ENCODE assay signal across 1 cellular context in genomic region chr7:16891338-16891737, GRCh38.
TF ChIP-seq lines count a peak whose summit lies in the region.

No MANE protein-coding gene starts in this region.

TF ChIP-seq in HepG2, 621 proteins besides CTCF, POLR2A, EP300 and RAD21 (continued from another document and continues in another):
- TF ChIP-seq, protein P1, sequence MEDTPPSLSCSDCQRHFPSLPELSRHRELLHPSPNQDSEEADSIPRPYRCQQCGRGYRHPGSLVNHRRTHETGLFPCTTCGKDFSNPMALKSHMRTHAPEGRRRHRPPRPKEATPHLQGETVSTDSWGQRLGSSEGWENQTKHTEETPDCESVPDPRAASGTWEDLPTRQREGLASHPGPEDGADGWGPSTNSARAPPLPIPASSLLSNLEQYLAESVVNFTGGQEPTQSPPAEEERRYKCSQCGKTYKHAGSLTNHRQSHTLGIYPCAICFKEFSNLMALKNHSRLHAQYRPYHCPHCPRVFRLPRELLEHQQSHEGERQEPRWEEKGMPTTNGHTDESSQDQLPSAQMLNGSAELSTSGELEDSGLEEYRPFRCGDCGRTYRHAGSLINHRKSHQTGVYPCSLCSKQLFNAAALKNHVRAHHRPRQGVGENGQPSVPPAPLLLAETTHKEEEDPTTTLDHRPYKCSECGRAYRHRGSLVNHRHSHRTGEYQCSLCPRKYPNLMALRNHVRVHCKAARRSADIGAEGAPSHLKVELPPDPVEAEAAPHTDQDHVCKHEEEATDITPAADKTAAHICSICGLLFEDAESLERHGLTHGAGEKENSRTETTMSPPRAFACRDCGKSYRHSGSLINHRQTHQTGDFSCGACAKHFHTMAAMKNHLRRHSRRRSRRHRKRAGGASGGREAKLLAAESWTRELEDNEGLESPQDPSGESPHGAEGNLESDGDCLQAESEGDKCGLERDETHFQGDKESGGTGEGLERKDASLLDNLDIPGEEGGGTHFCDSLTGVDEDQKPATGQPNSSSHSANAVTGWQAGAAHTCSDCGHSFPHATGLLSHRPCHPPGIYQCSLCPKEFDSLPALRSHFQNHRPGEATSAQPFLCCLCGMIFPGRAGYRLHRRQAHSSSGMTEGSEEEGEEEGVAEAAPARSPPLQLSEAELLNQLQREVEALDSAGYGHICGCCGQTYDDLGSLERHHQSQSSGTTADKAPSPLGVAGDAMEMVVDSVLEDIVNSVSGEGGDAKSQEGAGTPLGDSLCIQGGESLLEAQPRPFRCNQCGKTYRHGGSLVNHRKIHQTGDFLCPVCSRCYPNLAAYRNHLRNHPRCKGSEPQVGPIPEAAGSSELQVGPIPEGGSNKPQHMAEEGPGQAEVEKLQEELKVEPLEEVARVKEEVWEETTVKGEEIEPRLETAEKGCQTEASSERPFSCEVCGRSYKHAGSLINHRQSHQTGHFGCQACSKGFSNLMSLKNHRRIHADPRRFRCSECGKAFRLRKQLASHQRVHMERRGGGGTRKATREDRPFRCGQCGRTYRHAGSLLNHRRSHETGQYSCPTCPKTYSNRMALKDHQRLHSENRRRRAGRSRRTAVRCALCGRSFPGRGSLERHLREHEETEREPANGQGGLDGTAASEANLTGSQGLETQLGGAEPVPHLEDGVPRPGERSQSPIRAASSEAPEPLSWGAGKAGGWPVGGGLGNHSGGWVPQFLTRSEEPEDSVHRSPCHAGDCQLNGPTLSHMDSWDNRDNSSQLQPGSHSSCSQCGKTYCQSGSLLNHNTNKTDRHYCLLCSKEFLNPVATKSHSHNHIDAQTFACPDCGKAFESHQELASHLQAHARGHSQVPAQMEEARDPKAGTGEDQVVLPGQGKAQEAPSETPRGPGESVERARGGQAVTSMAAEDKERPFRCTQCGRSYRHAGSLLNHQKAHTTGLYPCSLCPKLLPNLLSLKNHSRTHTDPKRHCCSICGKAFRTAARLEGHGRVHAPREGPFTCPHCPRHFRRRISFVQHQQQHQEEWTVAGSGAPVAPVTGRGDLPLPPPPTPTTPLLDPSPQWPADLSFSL (CRISPR knock-in tag; IDR thresholded peaks at IDR 0.05): no peak
- TF ChIP-seq HBP1 (CRISPR knock-in tag; IDR thresholded peaks at IDR 0.05; ENCODE audit: low read depth): no peak
- no peak for TF ChIP-seq TRIM24 (CRISPR knock-in tag; IDR thresholded peaks at IDR 0.05)
- TF ChIP-seq TGIF2 (CRISPR knock-in tag; IDR thresholded peaks at IDR 0.05): no peak
- no peak for TF ChIP-seq NCOA1 (CRISPR knock-in tag; IDR thresholded peaks at IDR 0.05)
- no peak for TF ChIP-seq ZNF546 (CRISPR knock-in tag; conservative IDR thresholded peaks at IDR 0.05)
- TF ChIP-seq ZNF674 (CRISPR knock-in tag; IDR thresholded peaks at IDR 0.05; ENCODE audit: low read depth): no peak
- no peak for TF ChIP-seq POLR2AphosphoS2 (IDR thresholded peaks at IDR 0.05; ENCODE audit: low read depth, low read length)
- TF ChIP-seq ATF6 (CRISPR knock-in tag; conservative IDR thresholded peaks at IDR 0.05): no peak
- no peak for TF ChIP-seq ZNF33A (CRISPR knock-in tag; IDR thresholded peaks at IDR 0.05; ENCODE audit: borderline replicate concordance)
- no peak for TF ChIP-seq RXRB (CRISPR knock-in tag; IDR thresholded peaks at IDR 0.05; ENCODE audit: borderline replicate concordance)
- TF ChIP-seq HCFC1 (IDR thresholded peaks at IDR 0.05; ENCODE audit: low read depth, low read length): no peak
- TF ChIP-seq SNAI1 (CRISPR knock-in tag; IDR thresholded peaks at IDR 0.05; ENCODE audit: borderline replicate concordance): no peak
- TF ChIP-seq HOXA7 (CRISPR knock-in tag; IDR thresholded peaks at IDR 0.05): no peak
- no peak for TF ChIP-seq RXRA (CRISPR knock-in tag; IDR thresholded peaks at IDR 0.05)
- TF ChIP-seq ELF3 (CRISPR knock-in tag; IDR thresholded peaks at IDR 0.05): 0 out of 2 replicates have a peak, but pooled peaks have one; percentile 20
- no peak for TF ChIP-seq ZBTB2 (CRISPR knock-in tag; IDR thresholded peaks at IDR 0.05; ENCODE audit: low read depth)
- TF ChIP-seq ZNF225 (CRISPR knock-in tag; IDR thresholded peaks at IDR 0.05): no peak
- TF ChIP-seq SMC3 (IDR thresholded peaks at IDR 0.05; ENCODE audit: low read length): peak; percentile 90
- TF ChIP-seq CBX5 (CRISPR knock-in tag; IDR thresholded peaks at IDR 0.05; ENCODE audit: borderline replicate concordance): no peak
- TF ChIP-seq KLF9 (CRISPR knock-in tag; IDR thresholded peaks at IDR 0.05; ENCODE audit: low read depth): no peak
- TF ChIP-seq, protein P2, sequence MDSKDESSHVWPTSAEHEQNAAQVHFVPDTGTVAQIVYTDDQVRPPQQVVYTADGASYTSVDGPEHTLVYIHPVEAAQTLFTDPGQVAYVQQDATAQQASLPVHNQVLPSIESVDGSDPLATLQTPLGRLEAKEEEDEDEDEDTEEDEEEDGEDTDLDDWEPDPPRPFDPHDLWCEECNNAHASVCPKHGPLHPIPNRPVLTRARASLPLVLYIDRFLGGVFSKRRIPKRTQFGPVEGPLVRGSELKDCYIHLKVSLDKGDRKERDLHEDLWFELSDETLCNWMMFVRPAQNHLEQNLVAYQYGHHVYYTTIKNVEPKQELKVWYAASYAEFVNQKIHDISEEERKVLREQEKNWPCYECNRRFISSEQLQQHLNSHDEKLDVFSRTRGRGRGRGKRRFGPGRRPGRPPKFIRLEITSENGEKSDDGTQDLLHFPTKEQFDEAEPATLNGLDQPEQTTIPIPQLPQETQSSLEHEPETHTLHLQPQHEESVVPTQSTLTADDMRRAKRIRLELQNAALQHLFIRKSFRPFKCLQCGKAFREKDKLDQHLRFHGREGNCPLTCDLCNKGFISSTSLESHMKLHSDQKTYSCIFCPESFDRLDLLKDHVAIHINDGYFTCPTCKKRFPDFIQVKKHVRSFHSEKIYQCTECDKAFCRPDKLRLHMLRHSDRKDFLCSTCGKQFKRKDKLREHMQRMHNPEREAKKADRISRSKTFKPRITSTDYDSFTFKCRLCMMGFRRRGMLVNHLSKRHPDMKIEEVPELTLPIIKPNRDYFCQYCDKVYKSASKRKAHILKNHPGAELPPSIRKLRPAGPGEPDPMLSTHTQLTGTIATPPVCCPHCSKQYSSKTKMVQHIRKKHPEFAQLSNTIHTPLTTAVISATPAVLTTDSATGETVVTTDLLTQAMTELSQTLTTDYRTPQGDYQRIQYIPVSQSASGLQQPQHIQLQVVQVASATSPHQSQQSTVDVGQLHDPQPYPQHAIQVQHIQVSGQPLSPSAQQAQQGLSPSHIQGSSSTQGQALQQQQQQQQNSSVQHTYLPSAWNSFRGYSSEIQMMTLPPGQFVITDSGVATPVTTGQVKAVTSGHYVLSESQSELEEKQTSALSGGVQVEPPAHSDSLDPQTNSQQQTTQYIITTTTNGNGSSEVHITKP (CRISPR knock-in tag; IDR thresholded peaks at IDR 0.05; ENCODE audit: low read depth): no peak
- no peak for TF ChIP-seq ZNF788 (CRISPR knock-in tag; IDR thresholded peaks at IDR 0.05; ENCODE audit: borderline replicate concordance)
- TF ChIP-seq, protein P3, sequence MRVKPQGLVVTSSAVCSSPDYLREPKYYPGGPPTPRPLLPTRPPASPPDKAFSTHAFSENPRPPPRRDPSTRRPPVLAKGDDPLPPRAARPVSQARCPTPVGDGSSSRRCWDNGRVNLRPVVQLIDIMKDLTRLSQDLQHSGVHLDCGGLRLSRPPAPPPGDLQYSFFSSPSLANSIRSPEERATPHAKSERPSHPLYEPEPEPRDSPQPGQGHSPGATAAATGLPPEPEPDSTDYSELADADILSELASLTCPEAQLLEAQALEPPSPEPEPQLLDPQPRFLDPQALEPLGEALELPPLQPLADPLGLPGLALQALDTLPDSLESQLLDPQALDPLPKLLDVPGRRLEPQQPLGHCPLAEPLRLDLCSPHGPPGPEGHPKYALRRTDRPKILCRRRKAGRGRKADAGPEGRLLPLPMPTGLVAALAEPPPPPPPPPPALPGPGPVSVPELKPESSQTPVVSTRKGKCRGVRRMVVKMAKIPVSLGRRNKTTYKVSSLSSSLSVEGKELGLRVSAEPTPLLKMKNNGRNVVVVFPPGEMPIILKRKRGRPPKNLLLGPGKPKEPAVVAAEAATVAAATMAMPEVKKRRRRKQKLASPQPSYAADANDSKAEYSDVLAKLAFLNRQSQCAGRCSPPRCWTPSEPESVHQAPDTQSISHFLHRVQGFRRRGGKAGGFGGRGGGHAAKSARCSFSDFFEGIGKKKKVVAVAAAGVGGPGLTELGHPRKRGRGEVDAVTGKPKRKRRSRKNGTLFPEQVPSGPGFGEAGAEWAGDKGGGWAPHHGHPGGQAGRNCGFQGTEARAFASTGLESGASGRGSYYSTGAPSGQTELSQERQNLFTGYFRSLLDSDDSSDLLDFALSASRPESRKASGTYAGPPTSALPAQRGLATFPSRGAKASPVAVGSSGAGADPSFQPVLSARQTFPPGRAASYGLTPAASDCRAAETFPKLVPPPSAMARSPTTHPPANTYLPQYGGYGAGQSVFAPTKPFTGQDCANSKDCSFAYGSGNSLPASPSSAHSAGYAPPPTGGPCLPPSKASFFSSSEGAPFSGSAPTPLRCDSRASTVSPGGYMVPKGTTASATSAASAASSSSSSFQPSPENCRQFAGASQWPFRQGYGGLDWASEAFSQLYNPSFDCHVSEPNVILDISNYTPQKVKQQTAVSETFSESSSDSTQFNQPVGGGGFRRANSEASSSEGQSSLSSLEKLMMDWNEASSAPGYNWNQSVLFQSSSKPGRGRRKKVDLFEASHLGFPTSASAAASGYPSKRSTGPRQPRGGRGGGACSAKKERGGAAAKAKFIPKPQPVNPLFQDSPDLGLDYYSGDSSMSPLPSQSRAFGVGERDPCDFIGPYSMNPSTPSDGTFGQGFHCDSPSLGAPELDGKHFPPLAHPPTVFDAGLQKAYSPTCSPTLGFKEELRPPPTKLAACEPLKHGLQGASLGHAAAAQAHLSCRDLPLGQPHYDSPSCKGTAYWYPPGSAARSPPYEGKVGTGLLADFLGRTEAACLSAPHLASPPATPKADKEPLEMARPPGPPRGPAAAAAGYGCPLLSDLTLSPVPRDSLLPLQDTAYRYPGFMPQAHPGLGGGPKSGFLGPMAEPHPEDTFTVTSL (CRISPR knock-in tag; IDR thresholded peaks at IDR 0.05; ENCODE audit: borderline replicate concordance): no peak
- TF ChIP-seq TCF7 (IDR thresholded peaks at IDR 0.05; ENCODE audit: low read depth): no peak
- no peak for TF ChIP-seq CREB1 (IDR thresholded peaks at IDR 0.05)
- no peak for TF ChIP-seq CREB1 (CRISPR knock-in tag; IDR thresholded peaks at IDR 0.05)
- TF ChIP-seq, protein P4, sequence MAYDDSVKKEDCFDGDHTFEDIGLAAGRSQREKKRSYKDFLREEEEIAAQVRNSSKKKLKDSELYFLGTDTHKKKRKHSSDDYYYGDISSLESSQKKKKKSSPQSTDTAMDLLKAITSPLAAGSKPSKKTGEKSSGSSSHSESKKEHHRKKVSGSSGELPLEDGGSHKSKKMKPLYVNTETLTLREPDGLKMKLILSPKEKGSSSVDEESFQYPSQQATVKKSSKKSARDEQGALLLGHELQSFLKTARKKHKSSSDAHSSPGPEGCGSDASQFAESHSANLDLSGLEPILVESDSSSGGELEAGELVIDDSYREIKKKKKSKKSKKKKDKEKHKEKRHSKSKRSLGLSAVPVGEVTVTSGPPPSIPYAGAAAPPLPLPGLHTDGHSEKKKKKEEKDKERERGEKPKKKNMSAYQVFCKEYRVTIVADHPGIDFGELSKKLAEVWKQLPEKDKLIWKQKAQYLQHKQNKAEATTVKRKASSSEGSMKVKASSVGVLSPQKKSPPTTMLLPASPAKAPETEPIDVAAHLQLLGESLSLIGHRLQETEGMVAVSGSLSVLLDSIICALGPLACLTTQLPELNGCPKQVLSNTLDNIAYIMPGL (CRISPR knock-in tag; IDR thresholded peaks at IDR 0.05; ENCODE audit: borderline replicate concordance in 1 of 2, low read depth in 1 of 2): no peak
- 0 out of 2 replicates have a peak, but pooled peaks have one; percentile 12 for TF ChIP-seq THAP11 (CRISPR knock-in tag; IDR thresholded peaks at IDR 0.05)
- no peak for TF ChIP-seq SATB2 (CRISPR knock-in tag; IDR thresholded peaks at IDR 0.05)
- no peak for TF ChIP-seq LRRFIP1 (CRISPR knock-in tag; conservative IDR thresholded peaks at IDR 0.05)
